Comparison of ENCODE assay signal across 14 cellular contexts in genomic region chr13:46748300-46748699, GRCh38.
"Had no signal": no experiment of that assay in that cellular context is flagged by ENCODE, and none has a peak within 500 bp of the region (broad histone marks: within the 10 kb centered on the region; RNA-seq: fewer than 3 reads in every experiment).

No MANE protein-coding gene starts in this region.

- H3K9me3 ChIP-seq: prostate gland, tibial nerve had no signal

- H3K36me3 ChIP-seq: prostate gland had no signal

- H3K4me1 ChIP-seq: prostate gland had no signal

- H3K4me3 ChIP-seq: lung, prostate gland, tibial nerve had no signal

- H3K27ac ChIP-seq: prostate gland, tibial nerve had no signal

- H3K27me3 ChIP-seq: tibial nerve had no signal

- ATAC-seq: activated CD8-positive, alpha-beta memory T cell treated with anti-CD3 and anti-CD28 coated beads, Interleukin-2, amount 10 ng/mL, durations not matched to agents 7 days and 5 days; activated T-cell treated with anti-CD3 and anti-CD28 coated beads, Interleukin-2, amount 50 U/mL, for 4 hours; naive thymus-derived CD8-positive, alpha-beta T cell; sciatic nerve; stimulated activated naive B cell treated with anti-CD40 and anti-IgM and Interleukin-4, amounts not matched to agents 10 μg/mL and 1 μg/mL and 100 μg/mL, for 72 hours had no signal

- DNase-seq: activated CD4-positive, alpha-beta T cell treated with anti-CD3 and anti-CD28 coated beads, Interleukin-2, amount 50 U/mL, for 4 hours; activated CD4-positive, CD25-positive, alpha-beta regulatory T cell treated with anti-CD3 and anti-CD28 coated beads, Interleukin-2, amount 50 U/mL, for 72 hours; activated CD8-positive, alpha-beta memory T cell treated with anti-CD3 and anti-CD28 coated beads, Interleukin-2, amount 10 ng/mL, durations not matched to agents 7 days and 5 days; activated gamma-delta T cell; activated T-cell treated with anti-CD3 and anti-CD28 coated beads, Interleukin-2, amount 50 U/mL, for 4 hours; endodermal cell; glutamatergic neuron; naive thymus-derived CD8-positive, alpha-beta T cell; stimulated activated CD4-positive, alpha-beta T cell treated with anti-CD3 and anti-CD28 coated beads, Interleukin-2, amount 100 ng/mL, for 24 hours; stimulated activated naive B cell treated with anti-CD40 and anti-IgM and Interleukin-4, amounts not matched to agents 10 μg/mL and 1 μg/mL and 100 μg/mL, for 72 hours had no signal
